In genomic region chr13:45119469-45119989, GRCh38 we compare ENCODE assay signal across 8 cellular contexts. TPM values are rescaled to one million over a fixed set of nuclear protein-coding genes. Genes with fewer than 3 reads are reported as not detected.
DNase-seq lines count a peak whose midpoint lies in the region; ATAC-seq lines count a peak whose summit lies in the region.

No MANE protein-coding gene starts in this region.

- no peaks in the 10 kb centered on the region for H3K9me3 Mint-ChIP-seq in activated CD4-positive, alpha-beta T cell treated with anti-CD3 and anti-CD28 coated beads, Interleukin-2, amount 10 ng/mL, durations not matched to agents 24 days and 14 days
- H3K9me3 Mint-ChIP-seq in effector memory CD8-positive, alpha-beta T cell: no peaks in the 10 kb centered on the region
- H3K9me3 Mint-ChIP-seq in naive B cell: no peaks in the 10 kb centered on the region

- H3K27ac Mint-ChIP-seq in activated CD4-positive, alpha-beta T cell treated with anti-CD3 and anti-CD28 coated beads, Interleukin-2, amount 10 ng/mL, durations not matched to agents 24 days and 14 days: no peak overlapping the region
- H3K27ac Mint-ChIP-seq in effector memory CD8-positive, alpha-beta T cell: no peak overlapping the region
- no peak overlapping the region for H3K27ac Mint-ChIP-seq in naive B cell

- DNase-seq in Ammon's horn (ENCODE audit: low spot score) (peak; percentile 64), LHCN-M2 (ENCODE audit: low read depth) (peak; percentile 59), naive B cell (peak; percentile 52)
- peak; percentile 88 for DNase-seq in activated CD4-positive, alpha-beta T cell treated with anti-CD3 and anti-CD28 coated beads, Interleukin-2, amount 10 ng/mL, durations not matched to agents 24 days and 14 days
- DNase-seq in effector memory CD8-positive, alpha-beta T cell: peak; percentile 61 to 63 (median 63)

- peaks cover 5% of the 10 kb centered on the region for H3K4me1 Mint-ChIP-seq in activated CD4-positive, alpha-beta T cell treated with anti-CD3 and anti-CD28 coated beads, Interleukin-2, amount 10 ng/mL, durations not matched to agents 24 days and 14 days
- peaks cover 3 to 11% of the 10 kb centered on the region in 2 donors for H3K4me1 Mint-ChIP-seq in effector memory CD8-positive, alpha-beta T cell (ENCODE audit: low read depth in 2 of 2)
- peaks cover under 1 to 17% (median 7%) of the 10 kb centered on the region in 3 donors for H3K4me1 Mint-ChIP-seq in naive B cell

- peaks cover 5% of the 10 kb centered on the region for H3K36me3 Mint-ChIP-seq in activated CD4-positive, alpha-beta T cell treated with anti-CD3 and anti-CD28 coated beads, Interleukin-2, amount 10 ng/mL, durations not matched to agents 24 days and 14 days (ENCODE audit: low read depth)
- H3K36me3 Mint-ChIP-seq in effector memory CD8-positive, alpha-beta T cell (ENCODE audit: insufficient read depth): no peaks in the 10 kb centered on the region
- no peaks in the 10 kb centered on the region for H3K36me3 Mint-ChIP-seq in naive B cell

- intact Hi-C loops in activated CD4-positive, alpha-beta T cell treated with anti-CD3 and anti-CD28 coated beads, Interleukin-2, amount 10 ng/mL, durations not matched to agents 24 days and 14 days (cut with micrococcal nuclease): loop anchor here (1.0 kb wide), 1 partner anchor 63 kb away; no protein-coding TSS in a partner anchor

- no peaks in the 10 kb centered on the region for H3K27me3 Mint-ChIP-seq in activated CD4-positive, alpha-beta T cell treated with anti-CD3 and anti-CD28 coated beads, Interleukin-2, amount 10 ng/mL, durations not matched to agents 24 days and 14 days
- no peaks in the 10 kb centered on the region for H3K27me3 Mint-ChIP-seq in effector memory CD8-positive, alpha-beta T cell
- H3K27me3 Mint-ChIP-seq in naive B cell: no peaks in the 10 kb centered on the region

- ATAC-seq in GM19455 (IDR thresholded peaks at IDR 0.05; ENCODE audit: unreplicated experiment) (peak; percentile 26), naive B cell (ENCODE audit: low read depth in 2 of 2) (peak; percentile 71 to 78), GM21576 (IDR thresholded peaks at IDR 0.05; ENCODE audit: unreplicated experiment) (no peak)
- peak; percentile 85 for ATAC-seq in effector memory CD8-positive, alpha-beta T cell (replicated peaks)

- peak overlapping the region; percentile 88 for H3K27ac ChIP-seq in temporal lobe (ENCODE audit: low read depth, low read length)

- no peak overlapping the region for H3K4me3 Mint-ChIP-seq in activated CD4-positive, alpha-beta T cell treated with anti-CD3 and anti-CD28 coated beads, Interleukin-2, amount 10 ng/mL, durations not matched to agents 24 days and 14 days
- H3K4me3 Mint-ChIP-seq in effector memory CD8-positive, alpha-beta T cell: no peak overlapping the region
- no peak overlapping the region for H3K4me3 Mint-ChIP-seq in naive B cell

RNA-seq across cellular contexts. Expression of gene GTF2F2, which starts 0.8 kb away (rescaled TPM):
- total RNA-seq in LHCN-M2 (2014; rRNA removed): 65.4 and 66.6 TPM in 2 replicates
- 35.3 TPM for polyA plus RNA-seq in LHCN-M2 (2012)
- total RNA-seq in activated CD4-positive, alpha-beta T cell treated with anti-CD3 and anti-CD28 coated beads, Interleukin-2, amount 10 ng/mL, durations not matched to agents 24 days and 14 days: 29.2 and 30.0 TPM in 2 replicates
- 10 to 100 TPM in 3 of 6 donors, 1 to 10 TPM in 3; 3.1 to 13.0 (median 10.2) TPM for polyA plus RNA-seq in naive B cell (ENCODE audit: low read depth in 6 of 6)
- 16.5 TPM for total RNA-seq in temporal lobe
